In genomic region chr6:135163440-135163738, GRCh38 we compare ENCODE assay signal across 8 cellular contexts. TPM values are rescaled to one million over a fixed set of nuclear protein-coding genes. Genes with fewer than 3 reads are reported as not detected.
DNase-seq lines count a peak whose midpoint lies in the region; ATAC-seq and TF ChIP-seq lines count a peak whose summit lies in the region.

No MANE protein-coding gene starts in this region.

- no peaks in the 10 kb centered on the region for H3K36me3 Mint-ChIP-seq in central memory CD8-positive, alpha-beta T cell (ENCODE audit: insufficient read depth)

- ATAC-seq in GM18498 (IDR thresholded peaks at IDR 0.05; ENCODE audit: unreplicated experiment), result peak; percentile 66
- ATAC-seq in HG02571 (IDR thresholded peaks at IDR 0.05; ENCODE audit: unreplicated experiment), result peak; percentile 73
- ATAC-seq in central memory CD8-positive, alpha-beta T cell (replicated peaks; ENCODE audit: extremely low read depth, poor library complexity, severe bottlenecking), result peak; percentile 95
- ATAC-seq in omental fat pad (ENCODE audit: low FRiP score), result no peak

- peaks cover 15% of the 10 kb centered on the region for H3K4me1 ChIP-seq in OCI-LY7 (ENCODE audit: insufficient read depth, low read length, poor library complexity, severe bottlenecking)

- POLR2A ChIA-PET in OCI-LY7 (lab: Charles Lee), result interaction anchor here (0.7 to 2.5 kb wide), 8 partner anchors 10 to 293 kb away, joined by 3 to 16 read pairs (median 3); no protein-coding TSS in a partner anchor

- H3K27ac Mint-ChIP-seq in central memory CD8-positive, alpha-beta T cell (ENCODE audit: low read depth), result no peak overlapping the region

- H4K20me1 ChIP-seq in OCI-LY7 (ENCODE audit: insufficient read depth, low read length), result no peaks in the 10 kb centered on the region

- peaks cover 12% of the 10 kb centered on the region for H3K4me1 Mint-ChIP-seq in central memory CD8-positive, alpha-beta T cell

- H3K36me3 ChIP-seq in OCI-LY7 (ENCODE audit: insufficient read depth, low read length), result no peaks in the 10 kb centered on the region

- CTCF ChIA-PET in OCI-LY7 (lab: Charles Lee; ENCODE audit: unreplicated experiment), result interaction anchor here (0.6 kb wide), 1 partner anchor 1629 kb away, joined by 3 read pairs; the partner anchor contains the start of gene MAP3K5

- no peak for TF ChIP-seq CTCF in OCI-LY7 (conservative IDR thresholded peaks at IDR 0.05; ENCODE audit: low read length)
- TF ChIP-seq CTCF in omental fat pad (IDR thresholded peaks at IDR 0.05), result no peak

- no peaks in the 10 kb centered on the region for H3K79me2 ChIP-seq in OCI-LY7 (ENCODE audit: insufficient read depth, low read depth, low read length)

- peak overlapping the region; percentile 62 for H3K4me2 ChIP-seq in OCI-LY7 (ENCODE audit: low read length)

- H3K4me3 Mint-ChIP-seq in central memory CD8-positive, alpha-beta T cell, result no peak overlapping the region

- no TSS peak for BruUV-seq in OCI-LY7 (replicated peaks; lab: Mats Ljungman, UMichigan)

- no peaks in the 10 kb centered on the region for H3K9me3 ChIP-seq in OCI-LY7 (ENCODE audit: low read length)

- no peaks in the 10 kb centered on the region for H3K9me3 Mint-ChIP-seq in central memory CD8-positive, alpha-beta T cell

- DNase-seq in OCI-LY7 (ENCODE audit: low spot score) (peak; percentile 55), omental fat pad (ENCODE audit: low spot score) (no peak), GM03348 (ENCODE audit: low spot score) (no peak), mucosa of gallbladder (ENCODE audit: low spot score) (no peak), NCI-H2227 (lab: John Stamatoyannopoulos, UW; ENCODE audit: unreplicated experiment) (no peak)
- DNase-seq in central memory CD8-positive, alpha-beta T cell (ENCODE audit: low spot score in 2 of 2), result peak in 1 of 2 donors; percentile 47

- H3K9me2 ChIP-seq in OCI-LY7 (ENCODE audit: insufficient read depth, low read length), result no peaks in the 10 kb centered on the region

- peak overlapping the region; percentile 98 for H2AFZ ChIP-seq in OCI-LY7 (ENCODE audit: low read length)

- intact Hi-C loops in OCI-LY7 (cut with micrococcal nuclease; ENCODE audit: unreplicated experiment), result no loop called here

- peak overlapping the region; percentile 13 for H3K27ac ChIP-seq in OCI-LY7 (ENCODE audit: low read depth, low read length, poor library complexity, severe bottlenecking)

- peaks cover 20% of the 10 kb centered on the region for H3K27me3 Mint-ChIP-seq in central memory CD8-positive, alpha-beta T cell

- peak overlapping the region; percentile 38 for H3K4me3 ChIP-seq in OCI-LY7 (ENCODE audit: low read depth, low read length, poor library complexity, severe bottlenecking)

RNA-seq across cellular contexts. Expression of gene MYB, which starts 17.7 kb away (rescaled TPM):
- 42.9 and 45.1 TPM in 2 replicates for total RNA-seq in OCI-LY7 (2014; rRNA removed; shearing (Covaris generic))
- total RNA-seq in OCI-LY7 (2022) (20.1 and 26.1 TPM in 2 replicates), omental fat pad (under 1 TPM in 3 of 4 donors, not detected in 1; 0.50 to 0.96 (median 0.56) TPM), mucosa of gallbladder (2.0 TPM)
